ENCODE assay signal across 19 cellular contexts in genomic region chr9:134027561-134027960, GRCh38. TPM values are rescaled to one million over a fixed set of nuclear protein-coding genes. Genes with fewer than 3 reads are reported as not detected.
A peak's percentile ranks its signal among the peaks of the same experiment; 100 is the strongest.
DNase-seq lines count a peak whose midpoint lies in the region; ATAC-seq and TF ChIP-seq lines count a peak whose summit lies in the region.
"Had no signal": no experiment of that assay in that cellular context is flagged by ENCODE, and none has a peak within 500 bp of the region (broad histone marks: within the 10 kb centered on the region; RNA-seq: fewer than 3 reads in every experiment).

No MANE protein-coding gene starts in this region.

- H3K9me3 ChIP-seq in osteoblast (ENCODE audit: low read depth, low read length): no peaks in the 10 kb centered on the region
- H3K9me3 ChIP-seq: ascending aorta, HAP-1, heart left ventricle had no signal

- TF ChIP-seq CTCF in glutamatergic neuron (IDR thresholded peaks at IDR 0.05; ENCODE audit: partially characterized antibody, unreplicated experiment) (no peak), osteoblast (IDR thresholded peaks at IDR 0.05; ENCODE audit: extremely low read depth, low read depth, low read length) (no peak)

- H3K4me1 ChIP-seq in osteoblast (ENCODE audit: insufficient read depth, low read length): peaks cover 12% of the 10 kb centered on the region

- no peak for ATAC-seq in activated T-cell treated with anti-CD3 and anti-CD28 coated beads, Interleukin-2, amount 50 U/mL, for 4 hours
- no peak for ATAC-seq in effector memory CD8-positive, alpha-beta T cell (replicated peaks)
- ATAC-seq in stimulated activated memory B cell treated with anti-CD40 and anti-IgM and Interleukin-4, amounts not matched to agents 10 μg/mL and 1 μg/mL and 100 μg/mL, for 72 hours: no peak
- ATAC-seq: heart left ventricle had no signal

- peaks cover 26% of the 10 kb centered on the region for H3K36me3 ChIP-seq in osteoblast (ENCODE audit: insufficient read depth, low read length)

- H4K20me1 ChIP-seq in osteoblast (ENCODE audit: insufficient read depth, low read length): peaks cover 3% of the 10 kb centered on the region

- no peak overlapping the region for H3K27ac ChIP-seq in osteoblast (ENCODE audit: low read depth, low read length)
- H3K27ac ChIP-seq: ascending aorta, epithelial cell of prostate, heart left ventricle had no signal

- peaks cover 9% of the 10 kb centered on the region for H3K36me3 Mint-ChIP-seq in activated T-cell treated with anti-CD3 and anti-CD28 coated beads, Interleukin-2, amount 50 U/mL, for 4 hours (ENCODE audit: insufficient read depth)
- H3K36me3 Mint-ChIP-seq in IgD-negative memory B cell (no peaks in the 10 kb centered on the region), glutamatergic neuron (ENCODE audit: unreplicated experiment) (no peaks in the 10 kb centered on the region)
- H3K36me3 Mint-ChIP-seq in effector memory CD8-positive, alpha-beta T cell (ENCODE audit: insufficient read depth): peaks cover 15% of the 10 kb centered on the region
- peaks cover 17% of the 10 kb centered on the region for H3K36me3 Mint-ChIP-seq in stimulated activated memory B cell treated with anti-CD40 and anti-IgM and Interleukin-4, amounts not matched to agents 10 μg/mL and 1 μg/mL and 100 μg/mL, for 72 hours

- no peak overlapping the region for H3K4me2 ChIP-seq in osteoblast (ENCODE audit: insufficient read depth, low read length)

- no peak for DNase-seq in activated T-cell treated with anti-CD3 and anti-CD28 coated beads, Interleukin-2, amount 50 U/mL, for 4 hours
- no peak for DNase-seq in activated T-cell treated with anti-CD3 and anti-CD28 coated beads, Interleukin-2, amount 50 U/mL, for 48 hours
- peak; percentile 62 for DNase-seq in glutamatergic neuron
- peak; percentile 65 for DNase-seq in osteoblast (ENCODE audit: insufficient read length, low spot score, missing footprints)
- no peak for DNase-seq in effector memory CD8-positive, alpha-beta T cell
- no peak for DNase-seq in EL
- DNase-seq: activated CD4-positive, alpha-beta T cell treated with anti-CD3 and anti-CD28 coated beads for 4 hours; activated naive CD4-positive, alpha-beta T cell treated with anti-CD3 and anti-CD28 coated beads, Interleukin-2, amount 50 U/mL, for 16 hours; central memory CD4-positive, alpha-beta T cell; heart left ventricle; KG1; NCI-H1436; NCI-H524 treated with DMSO at 0.1 percent for 48 hours; stimulated activated CD4-positive, alpha-beta T cell treated with anti-CD3 and anti-CD28 coated beads, Interleukin-1b, Interleukin-23, amount 100 ng/mL, for 48 hours had no signal

- H3K4me3 ChIP-seq in osteoblast (ENCODE audit: insufficient read depth, low read length): no peak overlapping the region
- H3K4me3 ChIP-seq: ascending aorta, HAP-1, heart left ventricle had no signal

- no peaks in the 10 kb centered on the region for H3K27me3 Mint-ChIP-seq in activated T-cell treated with anti-CD3 and anti-CD28 coated beads, Interleukin-2, amount 50 U/mL, for 4 hours (ENCODE audit: low read depth)
- H3K27me3 Mint-ChIP-seq in IgD-negative memory B cell (no peaks in the 10 kb centered on the region), glutamatergic neuron (ENCODE audit: unreplicated experiment) (peaks cover 14% of the 10 kb centered on the region)
- no peaks in the 10 kb centered on the region for H3K27me3 Mint-ChIP-seq in effector memory CD8-positive, alpha-beta T cell
- no peaks in the 10 kb centered on the region for H3K27me3 Mint-ChIP-seq in stimulated activated memory B cell treated with anti-CD40 and anti-IgM and Interleukin-4, amounts not matched to agents 10 μg/mL and 1 μg/mL and 100 μg/mL, for 72 hours

- peak overlapping the region; percentile 79 for H3K4me3 Mint-ChIP-seq in activated T-cell treated with anti-CD3 and anti-CD28 coated beads, Interleukin-2, amount 50 U/mL, for 4 hours
- peak overlapping the region in 2 of 4 donors; percentile 65 to 86 for H3K4me3 Mint-ChIP-seq in IgD-negative memory B cell
- peak overlapping the region; percentile 58 for H3K4me3 Mint-ChIP-seq in glutamatergic neuron (ENCODE audit: unreplicated experiment)
- peak overlapping the region in 1 of 2 donors; percentile 7 for H3K4me3 Mint-ChIP-seq in effector memory CD8-positive, alpha-beta T cell
- no peak overlapping the region for H3K4me3 Mint-ChIP-seq in stimulated activated memory B cell treated with anti-CD40 and anti-IgM and Interleukin-4, amounts not matched to agents 10 μg/mL and 1 μg/mL and 100 μg/mL, for 72 hours

- peaks cover 10% of the 10 kb centered on the region for H3K4me1 Mint-ChIP-seq in activated T-cell treated with anti-CD3 and anti-CD28 coated beads, Interleukin-2, amount 50 U/mL, for 4 hours (ENCODE audit: low read depth)
- peaks cover 2 to 5% (median 4%) of the 10 kb centered on the region in 3 donors for H3K4me1 Mint-ChIP-seq in IgD-negative memory B cell
- H3K4me1 Mint-ChIP-seq in glutamatergic neuron (ENCODE audit: low read depth, unreplicated experiment): peaks cover 19% of the 10 kb centered on the region
- H3K4me1 Mint-ChIP-seq in effector memory CD8-positive, alpha-beta T cell (ENCODE audit: low read depth in 2 of 2): peaks cover 10 to 12% of the 10 kb centered on the region in 2 donors
- peaks cover 26% of the 10 kb centered on the region for H3K4me1 Mint-ChIP-seq in stimulated activated memory B cell treated with anti-CD40 and anti-IgM and Interleukin-4, amounts not matched to agents 10 μg/mL and 1 μg/mL and 100 μg/mL, for 72 hours

- H3K27ac Mint-ChIP-seq in IgD-negative memory B cell: peak overlapping the region in 2 of 3 donors; percentile 46 to 47
- H3K27ac Mint-ChIP-seq in glutamatergic neuron (ENCODE audit: unreplicated experiment): peak overlapping the region; percentile 92
- H3K27ac Mint-ChIP-seq in effector memory CD8-positive, alpha-beta T cell: no peak overlapping the region
- no peak overlapping the region for H3K27ac Mint-ChIP-seq in stimulated activated memory B cell treated with anti-CD40 and anti-IgM and Interleukin-4, amounts not matched to agents 10 μg/mL and 1 μg/mL and 100 μg/mL, for 72 hours

- no peaks in the 10 kb centered on the region for H3K9me3 Mint-ChIP-seq in activated T-cell treated with anti-CD3 and anti-CD28 coated beads, Interleukin-2, amount 50 U/mL, for 4 hours
- H3K9me3 Mint-ChIP-seq in IgD-negative memory B cell (no peaks in the 10 kb centered on the region), glutamatergic neuron (ENCODE audit: unreplicated experiment) (peaks cover 11% of the 10 kb centered on the region)
- H3K9me3 Mint-ChIP-seq in effector memory CD8-positive, alpha-beta T cell: no peaks in the 10 kb centered on the region
- H3K9me3 Mint-ChIP-seq in stimulated activated memory B cell treated with anti-CD40 and anti-IgM and Interleukin-4, amounts not matched to agents 10 μg/mL and 1 μg/mL and 100 μg/mL, for 72 hours: no peaks in the 10 kb centered on the region

- H3K27me3 ChIP-seq in osteoblast (ENCODE audit: insufficient read depth, low read length): peaks cover 5% of the 10 kb centered on the region
- H3K27me3 ChIP-seq: ascending aorta, heart left ventricle had no signal

- H3K79me2 ChIP-seq in osteoblast (ENCODE audit: insufficient read depth, low read length): peaks cover 3% of the 10 kb centered on the region

- H2AFZ ChIP-seq in osteoblast (ENCODE audit: low read length): no peak overlapping the region

RNA-seq across cellular contexts. Expression of gene BRD3OS, which starts 2.3 kb away (rescaled TPM):
- 10 to 100 TPM; 11.9 to 15.5 (median 13.9) TPM for total RNA-seq in activated T-cell treated with anti-CD3 and anti-CD28 coated beads, Interleukin-2, amount 50 U/mL, for 4 hours
- 26.5 TPM for polyA plus RNA-seq in IgD-negative memory B cell
- total RNA-seq in glutamatergic neuron (ENCODE audit: unreplicated experiment) (31.6 TPM), osteoblast (23.0 and 26.1 TPM in 2 replicates)

RNA-seq across cellular contexts. Expression of gene VAV2, which starts 35.4 kb away (rescaled TPM):
- 1 to 10 TPM; 2.7 to 3.7 (median 3.2) TPM for total RNA-seq in activated T-cell treated with anti-CD3 and anti-CD28 coated beads, Interleukin-2, amount 50 U/mL, for 4 hours
- 28.7 TPM for polyA plus RNA-seq in IgD-negative memory B cell
- 270 TPM for total RNA-seq in glutamatergic neuron (ENCODE audit: unreplicated experiment)
- 8.0 and 8.8 TPM in 2 replicates for total RNA-seq in osteoblast

RNA-seq across cellular contexts. Expression of gene BRD3, which starts 40.3 kb away (rescaled TPM):
- total RNA-seq in activated T-cell treated with anti-CD3 and anti-CD28 coated beads, Interleukin-2, amount 50 U/mL, for 4 hours: 10 to 100 TPM; 29.3 to 38.2 (median 32.4) TPM
- polyA plus RNA-seq in IgD-negative memory B cell: 35.7 TPM
- total RNA-seq in glutamatergic neuron (ENCODE audit: unreplicated experiment) (128 TPM), osteoblast (6.9 and 10.9 TPM in 2 replicates)

Comparison
In these comparisons a context has a peak if more than half of its experiments do, and no peak if none do; other contexts are left out.
1. DNase-seq: peak in glutamatergic neuron (single experiment) and osteoblast (single experiment); none in activated T-cell treated with anti-CD3 and anti-CD28 coated beads, Interleukin-2, amount 50 U/mL, for 4 hours (single experiment), activated T-cell treated with anti-CD3 and anti-CD28 coated beads, Interleukin-2, amount 50 U/mL, for 48 hours (0 of 2), effector memory CD8-positive, alpha-beta T cell (0 of 3) and EL (single experiment).
2. H3K27ac Mint-ChIP-seq: peak in IgD-negative memory B cell (2 of 3) and glutamatergic neuron (single experiment); none in effector memory CD8-positive, alpha-beta T cell (0 of 2) and stimulated activated memory B cell treated with anti-CD40 and anti-IgM and Interleukin-4, amounts not matched to agents 10 μg/mL and 1 μg/mL and 100 μg/mL, for 72 hours (single experiment).
3. RNA of gene VAV2, which starts 35.4 kb away (total RNA-seq): 270 TPM in glutamatergic neuron (single experiment); 8.0 to 8.8 TPM in osteoblast and 2.7 to 3.7 TPM in activated T-cell treated with anti-CD3 and anti-CD28 coated beads, Interleukin-2, amount 50 U/mL, for 4 hours; every median in the first group is over 10 times any median in the second.